Comparison of ENCODE assay signal across 10 cellular contexts in the genomic region with DNA sequence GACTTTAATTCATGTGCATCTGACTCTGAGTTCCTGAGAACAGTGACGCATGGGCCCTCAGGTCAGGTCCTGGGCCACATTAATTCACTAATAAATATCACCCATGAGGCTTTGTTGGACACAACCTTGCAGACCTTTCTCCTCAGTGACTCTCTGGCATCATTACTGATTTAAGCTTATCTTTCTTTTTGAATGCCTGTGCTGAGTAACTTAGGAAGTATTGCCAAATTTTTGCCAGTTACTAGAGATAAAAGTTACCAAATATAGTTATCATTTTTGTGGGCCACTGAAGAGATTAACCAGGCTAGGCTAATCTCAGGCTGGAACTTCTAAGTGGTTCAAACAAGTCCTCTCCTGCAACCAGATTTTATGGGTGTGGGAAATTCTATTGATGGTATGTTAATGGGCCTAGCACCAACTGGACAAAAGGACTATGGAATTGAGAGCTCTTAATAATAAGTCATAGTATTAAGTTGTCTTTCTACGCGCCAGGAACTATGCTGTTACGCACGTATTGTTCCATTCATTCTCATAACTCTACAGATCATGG. TPM values are rescaled to one million over a fixed set of nuclear protein-coding genes. Genes with fewer than 3 reads are reported as not detected.
"Had no signal": no experiment of that assay in that cellular context is flagged by ENCODE, and none has a peak within 500 bp of the region (broad histone marks: within the 10 kb centered on the region; RNA-seq: fewer than 3 reads in every experiment).

No MANE protein-coding gene starts in this region.

- H3K4me3 ChIP-seq: SK-N-MC had no signal

- DNase-seq: activated CD4-positive, alpha-beta T cell treated with anti-CD3 and anti-CD28 coated beads, Interleukin-2, amount 50 U/mL, for 4 hours; activated CD4-positive, CD25-positive, alpha-beta regulatory T cell treated with anti-CD3 and anti-CD28 coated beads, Interleukin-2, amount 50 U/mL, for 72 hours; activated effector memory CD4-positive, alpha-beta T cell treated with anti-CD3 and anti-CD28 coated beads, Interleukin-2, amount 50 U/mL, for 16 hours; activated T-cell treated with anti-CD3 and anti-CD28 coated beads, Interleukin-2, amount 50 U/mL, for 4 hours; occipital lobe; stimulated activated CD4-positive, alpha-beta T cell treated with anti-CD3 and anti-CD28 coated beads, Interleukin-15, amount 100 ng/mL, for 24 hours; stimulated activated CD4-positive, alpha-beta T cell treated with anti-CD3 and anti-CD28 coated beads, Interleukin-4, amount 100 ng/mL, for 24 hours had no signal

- ATAC-seq: activated naive CD4-positive, alpha-beta T cell treated with anti-CD3 and anti-CD28 coated beads, Interleukin-2, amount 50 U/mL, for 72 hours; activated T-cell treated with anti-CD3 and anti-CD28 coated beads, Interleukin-2, amount 50 U/mL, for 4 hours; left lobe of liver had no signal

- H3K27ac ChIP-seq: SK-N-MC had no signal

RNA-seq across cellular contexts. Expression of gene ENKUR, which starts 34.7 kb away (rescaled TPM):
- total RNA-seq: activated T-cell treated with anti-CD3 and anti-CD28 coated beads, Interleukin-2, amount 50 U/mL, for 4 hours had no signal
